Comparison of ENCODE assay signal across 8 cellular contexts in genomic region chr2:54945401-54946219, GRCh38.
A peak's percentile ranks its signal among the peaks of the same experiment; 100 is the strongest.
DNase-seq lines count a peak whose midpoint lies in the region; ATAC-seq and TF ChIP-seq lines count a peak whose summit lies in the region.

No MANE protein-coding gene starts in this region.

- intact Hi-C loops in PC-3 (cut with micrococcal nuclease): no loop called here
- intact Hi-C loops in psoas muscle (cut with DNase I): loop anchor here in 1 of 2 donors (1.0 kb wide), 1 partner anchor 23 kb away; no protein-coding TSS in a partner anchor

- H3K9me3 ChIP-seq in PC-3 (ENCODE audit: low read length): no peaks in the 10 kb centered on the region
- H3K9me3 ChIP-seq in esophagus (ENCODE audit: control insufficient read depth in 2 of 2, insufficient read depth in 1 of 2, low read depth in 1 of 2, low read length in 1 of 2): no peaks in the 10 kb centered on the region
- H3K9me3 ChIP-seq in psoas muscle: no peaks in the 10 kb centered on the region

- peak overlapping the region; percentile 9; the same call in 1 of the 2 replicates for H2AFZ ChIP-seq in PC-3 (ENCODE audit: low read length)

- no peak overlapping the region for H3K4me3 Mint-ChIP-seq in activated T-cell treated with anti-CD3 and anti-CD28 coated beads, Interleukin-2, amount 50 U/mL, for 24 hours
- peak overlapping the region in 1 of 10 donors; percentile 32 for H3K4me3 Mint-ChIP-seq in naive thymus-derived CD8-positive, alpha-beta T cell

- no peaks in the 10 kb centered on the region for H3K27me3 Mint-ChIP-seq in activated T-cell treated with anti-CD3 and anti-CD28 coated beads, Interleukin-2, amount 50 U/mL, for 24 hours
- H3K27me3 Mint-ChIP-seq in naive thymus-derived CD8-positive, alpha-beta T cell: peaks cover 0 to 15% (median 4%) of the 10 kb centered on the region in 5 donors

- H3K4me1 ChIP-seq in PC-3 (ENCODE audit: insufficient read depth, low read length): peaks cover 16% of the 10 kb centered on the region
- peaks cover 11% of the 10 kb centered on the region in 2 donors for H3K4me1 ChIP-seq in esophagus (ENCODE audit: control insufficient read depth in 2 of 2, insufficient read depth in 2 of 2, low read length in 1 of 2)
- peaks cover 23% of the 10 kb centered on the region for H3K4me1 ChIP-seq in psoas muscle

- POLR2A ChIA-PET in PC-3 (lab: Charles Lee; ENCODE audit: unreplicated experiment): interaction anchor here (0.5 kb wide), 1 partner anchor 155 kb away, joined by 4 read pairs; no protein-coding TSS in a partner anchor
- POLR2A ChIA-PET in naive thymus-derived CD8-positive, alpha-beta T cell (lab: Charles Lee): no interaction called here

- H3K27me3 ChIP-seq in PC-3 (ENCODE audit: low read length) (no peaks in the 10 kb centered on the region), esophagus (ENCODE audit: control insufficient read depth in 1 of 2, insufficient read depth in 2 of 2, low read length in 2 of 2) (no peaks in the 10 kb centered on the region), psoas muscle (ENCODE audit: insufficient read depth in 3 of 3, low read length in 2 of 3) (no peaks in the 10 kb centered on the region)

- ATAC-seq in PC-3 (peak; percentile 69), psoas muscle (peak; percentile 92 to 97 (median 96)), HG03039 (IDR thresholded peaks at IDR 0.05; ENCODE audit: unreplicated experiment) (no peak)
- no peak for ATAC-seq in naive thymus-derived CD8-positive, alpha-beta T cell

- H3K4me2 ChIP-seq in PC-3 (ENCODE audit: low read length): peak overlapping the region; percentile 36

- H3K27ac Mint-ChIP-seq in activated T-cell treated with anti-CD3 and anti-CD28 coated beads, Interleukin-2, amount 50 U/mL, for 24 hours: peak overlapping the region; percentile 42
- H3K27ac Mint-ChIP-seq in naive thymus-derived CD8-positive, alpha-beta T cell: peak overlapping the region in 5 of 10 donors; percentile 19 to 86 (median 75)

- H3K27ac ChIP-seq in PC-3 (ENCODE audit: low read length): peak overlapping the region; percentile 86
- peak overlapping the region; percentile 93 to 98 for H3K27ac ChIP-seq in esophagus (ENCODE audit: low read depth in 2 of 2, low read length in 1 of 2)
- peak overlapping the region; percentile 93 for H3K27ac ChIP-seq in psoas muscle

- H3F3A ChIP-seq in PC-3 (ENCODE audit: low read length, unreplicated experiment): no peaks in the 10 kb centered on the region

- no peaks in the 10 kb centered on the region for H3K9me3 Mint-ChIP-seq in activated T-cell treated with anti-CD3 and anti-CD28 coated beads, Interleukin-2, amount 50 U/mL, for 24 hours
- H3K9me3 Mint-ChIP-seq in naive thymus-derived CD8-positive, alpha-beta T cell: no peaks in the 10 kb centered on the region

- peak overlapping the region; percentile 47 for H3K9ac ChIP-seq in PC-3 (ENCODE audit: low read length)

- no peaks in the 10 kb centered on the region for H4K20me1 ChIP-seq in PC-3 (ENCODE audit: low read length)

- H3K9me2 ChIP-seq in PC-3 (replicated peaks; ENCODE audit: low read length): no peaks in the 10 kb centered on the region

- DNase-seq in activated T-cell treated with anti-CD3 and anti-CD28 coated beads, Interleukin-2, amount 50 U/mL, for 24 hours: no peak
- no peak for DNase-seq in activated T-cell treated with anti-CD3 and anti-CD28 coated beads, Interleukin-2, amount 50 U/mL, for 1 hour
- DNase-seq in PC-3: peak; percentile 71
- DNase-seq in psoas muscle: peak; percentile 80 to 92
- DNase-seq in naive thymus-derived CD8-positive, alpha-beta T cell: no peak
- DNase-seq in 8988T: no peak

- peaks cover 9% of the 10 kb centered on the region for H3K4me1 Mint-ChIP-seq in activated T-cell treated with anti-CD3 and anti-CD28 coated beads, Interleukin-2, amount 50 U/mL, for 24 hours (ENCODE audit: low read depth)
- peaks cover 0 to 11% (median 3%) of the 10 kb centered on the region in 4 donors for H3K4me1 Mint-ChIP-seq in naive thymus-derived CD8-positive, alpha-beta T cell

- H3K36me3 ChIP-seq in PC-3 (ENCODE audit: low read depth, low read length) (no peaks in the 10 kb centered on the region), esophagus (ENCODE audit: control insufficient read depth in 2 of 2, insufficient read depth in 2 of 2, low read length in 1 of 2) (no peaks in the 10 kb centered on the region), psoas muscle (ENCODE audit: insufficient read depth in 1 of 2, low read depth in 1 of 2) (no peaks in the 10 kb centered on the region)

- BruUV-seq in PC-3 (replicated peaks; lab: Mats Ljungman, UMichigan): no TSS peak

- no peaks in the 10 kb centered on the region for H3K79me2 ChIP-seq in PC-3 (ENCODE audit: low read length)

- H3K4me3 ChIP-seq in PC-3 (ENCODE audit: low read length) (no peak overlapping the region), esophagus (ENCODE audit: low read depth in 1 of 2, low read length in 2 of 2) (no peak overlapping the region), psoas muscle (peak overlapping the region; percentile 29)

- H3K36me3 Mint-ChIP-seq in activated T-cell treated with anti-CD3 and anti-CD28 coated beads, Interleukin-2, amount 50 U/mL, for 24 hours (ENCODE audit: low read depth): no peaks in the 10 kb centered on the region
- no peaks in the 10 kb centered on the region for H3K36me3 Mint-ChIP-seq in naive thymus-derived CD8-positive, alpha-beta T cell

- no peak for TF ChIP-seq CTCF in PC-3 (conservative IDR thresholded peaks at IDR 0.05; ENCODE audit: low read depth, low read length)
- TF ChIP-seq CTCF in psoas muscle (IDR thresholded peaks at IDR 0.05): no peak

- WGBS in esophagus, 2 donors: 26 to 46% methylated on average over 8 of the region's 8 CpGs
- 21 to 33% (median 23%) methylated on average over 8 of the region's 8 CpGs for WGBS in psoas muscle, 3 donors

- CTCF ChIA-PET in PC-3 (lab: Charles Lee): no interaction called here

Comparison
In these comparisons a context has a peak if more than half of its experiments do, and no peak if none do; other contexts are left out.
1. DNase-seq: peak in PC-3 (single experiment) and psoas muscle (2 of 2); none in activated T-cell treated with anti-CD3 and anti-CD28 coated beads, Interleukin-2, amount 50 U/mL, for 24 hours (single experiment), activated T-cell treated with anti-CD3 and anti-CD28 coated beads, Interleukin-2, amount 50 U/mL, for 1 hour (single experiment), naive thymus-derived CD8-positive, alpha-beta T cell (0 of 10) and 8988T (single experiment).
2. ATAC-seq: peak in PC-3 (single experiment) and psoas muscle (4 of 4); none in naive thymus-derived CD8-positive, alpha-beta T cell (0 of 2) and HG03039 (single experiment).
3. Peak in every context shown above with its lines, with median percentiles within 50 percentile points of each other: H3K27ac ChIP-seq.